ENCODE assay signal across 25 cellular contexts in genomic region chr6:109369724-109370123, GRCh38. TPM values are rescaled to one million over a fixed set of nuclear protein-coding genes. Genes with fewer than 3 reads are reported as not detected.
DNase-seq lines count a peak whose midpoint lies in the region; ATAC-seq, FAIRE-seq and TF ChIP-seq lines count a peak whose summit lies in the region.
"Had no signal": no experiment of that assay in that cellular context is flagged by ENCODE, and none has a peak within 500 bp of the region (broad histone marks: within the 10 kb centered on the region; RNA-seq: fewer than 3 reads in every experiment).

No MANE protein-coding gene starts in this region.

- H3K9me3 Mint-ChIP-seq in activated CD4-positive, alpha-beta memory T cell treated with anti-CD3 and anti-CD28 coated beads for 36 hours, result no peaks in the 10 kb centered on the region
- no peaks in the 10 kb centered on the region for H3K9me3 Mint-ChIP-seq in activated CD4-positive, alpha-beta memory T cell treated with anti-CD3 and anti-CD28 coated beads, Interleukin-2, amount 10 ng/mL, durations not matched to agents 7 days and 5 days
- H3K9me3 Mint-ChIP-seq in natural killer cell, result no peaks in the 10 kb centered on the region
- H3K9me3 Mint-ChIP-seq: H9 had no signal

- 97% methylated on average over 5 of the region's 5 CpGs for WGBS in HepG2 (ENCODE audit: low lambda C conversion rate)
- 77% methylated on average over 5 of the region's 5 CpGs for WGBS in right lobe of liver (ENCODE audit: insufficient coverage, low coverage, low lambda C conversion rate, missing lambda C conversion rate)

- H3K27ac ChIP-seq in HepG2 (ENCODE audit: extremely low read length, insufficient read depth, low read length) (no peak overlapping the region), right lobe of liver (no peak overlapping the region), colonic mucosa (no peak overlapping the region)
- H3K27ac ChIP-seq: GM23248, KMS-11, PC-9, SJCRH30 had no signal

- BruUV-seq in HepG2 (replicated peaks; lab: Mats Ljungman, UMichigan), result no TSS peak

- no peaks in the 10 kb centered on the region for H3K4me1 ChIP-seq in HepG2 (ENCODE audit: insufficient read depth, low read length)
- H3K4me1 ChIP-seq in right lobe of liver, result peaks cover 0 to 10% (median 0%) of the 10 kb centered on the region in 4 donors
- H3K4me1 ChIP-seq in colonic mucosa, result no peaks in the 10 kb centered on the region
- H3K4me1 ChIP-seq: SJCRH30 had no signal

- no peak for FAIRE-seq in HepG2 (lab: Jason Lieb, UNC)
- FAIRE-seq: GM12891, HTR-8/SVneo had no signal

- no peak for DNase-seq in activated CD4-positive, alpha-beta memory T cell treated with anti-CD3 and anti-CD28 coated beads for 36 hours
- no peak for DNase-seq in activated CD4-positive, alpha-beta memory T cell treated with anti-CD3 and anti-CD28 coated beads, Interleukin-2, amount 10 ng/mL, durations not matched to agents 7 days and 5 days
- DNase-seq in HepG2 (ENCODE audit: low spot score), result no peak
- DNase-seq in right lobe of liver, result no peak
- DNase-seq in natural killer cell, result no peak
- no peak for DNase-seq in colonic mucosa
- DNase-seq: 8988T, Calu3, DMS79 treated with DMSO at 0.1 percent for 48 hours, GF-D8, GM23248, H9, NCI-H1048, NCI-H1417, NCI-H1694, NCI-H2029 treated with DMSO at 0.1 percent for 48 hours, NCI-H446 treated with DMSO at 0.1 percent for 48 hours, NCI-H526, PC-9, SJCRH30 had no signal

- H3K27me3 ChIP-seq in HepG2 (ENCODE audit: control insufficient read depth in 1 of 2, insufficient read depth in 2 of 2, low read length in 2 of 2) (no peaks in the 10 kb centered on the region), right lobe of liver (no peaks in the 10 kb centered on the region), colonic mucosa (no peaks in the 10 kb centered on the region)
- H3K27me3 ChIP-seq: SJCRH30 had no signal

- H3K36me3 ChIP-seq in HepG2 (replicated peaks in 1 of 2; ENCODE audit: control insufficient read depth in 1 of 2, insufficient read depth in 2 of 2, low read length in 2 of 2) (peaks cover 13 to 79% of the 10 kb centered on the region in 2 experiments), right lobe of liver (peaks cover 0 to 68% (median 18%) of the 10 kb centered on the region in 4 donors), colonic mucosa (peaks cover 24% of the 10 kb centered on the region)

- no peak for TF ChIP-seq POLR2A in HepG2 (IDR thresholded peaks at IDR 0.05; ENCODE audit: insufficient read depth in 1 of 2, low read depth in 2 of 2, low read length in 2 of 2)
- TF ChIP-seq POLR2A in right lobe of liver (IDR thresholded peaks at IDR 0.05), result no peak

- H3K79me2 ChIP-seq in HepG2 (ENCODE audit: insufficient read depth, low read length), result peaks cover 3% of the 10 kb centered on the region

- H3K36me3 Mint-ChIP-seq in activated CD4-positive, alpha-beta memory T cell treated with anti-CD3 and anti-CD28 coated beads for 36 hours, result peaks cover 68% of the 10 kb centered on the region
- peaks cover 79% of the 10 kb centered on the region for H3K36me3 Mint-ChIP-seq in activated CD4-positive, alpha-beta memory T cell treated with anti-CD3 and anti-CD28 coated beads, Interleukin-2, amount 10 ng/mL, durations not matched to agents 7 days and 5 days (ENCODE audit: low read depth)
- peaks cover 24% of the 10 kb centered on the region for H3K36me3 Mint-ChIP-seq in natural killer cell

- H2AFZ ChIP-seq in HepG2 (ENCODE audit: low read length), result no peak overlapping the region
- H2AFZ ChIP-seq: GM23248, PC-9 had no signal

- no peak overlapping the region for H3K4me3 Mint-ChIP-seq in activated CD4-positive, alpha-beta memory T cell treated with anti-CD3 and anti-CD28 coated beads for 36 hours
- no peak overlapping the region for H3K4me3 Mint-ChIP-seq in activated CD4-positive, alpha-beta memory T cell treated with anti-CD3 and anti-CD28 coated beads, Interleukin-2, amount 10 ng/mL, durations not matched to agents 7 days and 5 days
- no peak overlapping the region for H3K4me3 Mint-ChIP-seq in natural killer cell
- H3K4me3 Mint-ChIP-seq: H9 had no signal

- H3K27ac Mint-ChIP-seq in activated CD4-positive, alpha-beta memory T cell treated with anti-CD3 and anti-CD28 coated beads for 36 hours, result peak overlapping the region; percentile 54
- H3K27ac Mint-ChIP-seq in activated CD4-positive, alpha-beta memory T cell treated with anti-CD3 and anti-CD28 coated beads, Interleukin-2, amount 10 ng/mL, durations not matched to agents 7 days and 5 days, result no peak overlapping the region
- H3K27ac Mint-ChIP-seq in natural killer cell, result peak overlapping the region; percentile 23 to 79

- no peak overlapping the region for H3K4me3 ChIP-seq in HepG2 (replicated peaks in 1 of 3; ENCODE audit: insufficient read depth in 1 of 3, low read depth in 2 of 3, low read length in 3 of 3)
- no peak overlapping the region for H3K4me3 ChIP-seq in right lobe of liver
- no peak overlapping the region for H3K4me3 ChIP-seq in colonic mucosa
- H3K4me3 ChIP-seq: GM23248, PC-9, SJCRH30 had no signal

- intact Hi-C loops in activated CD4-positive, alpha-beta memory T cell treated with anti-CD3 and anti-CD28 coated beads for 36 hours (cut with micrococcal nuclease), result no loop called here
- intact Hi-C loops in HepG2 (cut with micrococcal nuclease; ENCODE audit: unreplicated experiment), result no loop called here
- intact Hi-C loops in right lobe of liver (cut with DNase I), result no loop called here
- intact Hi-C loops in natural killer cell (cut with micrococcal nuclease), result no loop called here
- intact Hi-C loops in colonic mucosa (cut with DNase I), result no loop called here

- H3K27me3 Mint-ChIP-seq in activated CD4-positive, alpha-beta memory T cell treated with anti-CD3 and anti-CD28 coated beads for 36 hours, result no peaks in the 10 kb centered on the region
- no peaks in the 10 kb centered on the region for H3K27me3 Mint-ChIP-seq in activated CD4-positive, alpha-beta memory T cell treated with anti-CD3 and anti-CD28 coated beads, Interleukin-2, amount 10 ng/mL, durations not matched to agents 7 days and 5 days
- H3K27me3 Mint-ChIP-seq in natural killer cell (ENCODE audit: low read depth in 2 of 2), result no peaks in the 10 kb centered on the region

- in situ Hi-C loops in HepG2 (cut with HindIII; ENCODE audit: extremely low pct_ligation_motif_present, low pct_unique_long_range_greater_than_20kb), result no loop called here

- H3K4me1 Mint-ChIP-seq in activated CD4-positive, alpha-beta memory T cell treated with anti-CD3 and anti-CD28 coated beads for 36 hours (ENCODE audit: low read depth), result peaks cover 48% of the 10 kb centered on the region
- peaks cover 49% of the 10 kb centered on the region for H3K4me1 Mint-ChIP-seq in activated CD4-positive, alpha-beta memory T cell treated with anti-CD3 and anti-CD28 coated beads, Interleukin-2, amount 10 ng/mL, durations not matched to agents 7 days and 5 days
- H3K4me1 Mint-ChIP-seq in natural killer cell, result peaks cover 47 to 71% of the 10 kb centered on the region in 2 donors
- H3K4me1 Mint-ChIP-seq: H9 had no signal

- TF ChIP-seq RAD21 in HepG2 (CRISPR knock-in tag; IDR thresholded peaks at IDR 0.05), result no peak

- H3K9ac ChIP-seq in HepG2 (ENCODE audit: insufficient read depth, low read depth, low read length), result no peak overlapping the region
- H3K9ac ChIP-seq in colonic mucosa (ENCODE audit: low read depth in 2 of 2, low read length in 2 of 2), result no peak overlapping the region
- H3K9ac ChIP-seq: GM23248, KMS-11 had no signal

- ATAC-seq in HepG2 (no peak), right lobe of liver (no peak), natural killer cell (no peak), GM19328 (IDR thresholded peaks at IDR 0.05; ENCODE audit: unreplicated experiment) (no peak)
- ATAC-seq: Right ventricle myocardium inferior had no signal

- peaks cover 4% of the 10 kb centered on the region; the same call in 1 of the 2 replicates for H4K20me1 ChIP-seq in HepG2 (ENCODE audit: insufficient read depth, low read length)

- H3K9me3 ChIP-seq in HepG2 (ENCODE audit: low read length), result no peaks in the 10 kb centered on the region
- H3K9me3 ChIP-seq in right lobe of liver, result no peaks in the 10 kb centered on the region
- no peaks in the 10 kb centered on the region for H3K9me3 ChIP-seq in colonic mucosa
- H3K9me3 ChIP-seq: SJCRH30 had no signal

- H3K4me2 ChIP-seq in HepG2 (ENCODE audit: low read depth, low read length), result no peak overlapping the region
- H3K4me2 ChIP-seq: KMS-11, PC-9 had no signal

- POLR2A ChIA-PET in activated CD4-positive, alpha-beta memory T cell treated with anti-CD3 and anti-CD28 coated beads for 36 hours (lab: Charles Lee), result interaction anchor here (1.1 to 5.6 kb wide), 3 partner anchors 10 to 58 kb away, joined by 4 to 111 read pairs (median 5); partner anchors contain the start of gene CD164
- POLR2A ChIA-PET in activated CD4-positive, alpha-beta memory T cell treated with anti-CD3 and anti-CD28 coated beads, Interleukin-2, amount 10 ng/mL, durations not matched to agents 7 days and 5 days (lab: Charles Lee), result interaction anchor here (1.1 to 5.9 kb wide), 5 partner anchors 10 to 447 kb away, joined by 3 to 132 read pairs (median 6); partner anchors contain the start of genes CD164, CEP57L1 and SESN1
- POLR2A ChIA-PET in HepG2 (lab: Yijun Ruan, JAX), result interaction anchor here (1.4 to 2.0 kb wide), 2 partner anchors 12 to 14 kb away, joined by 5 to 9 read pairs; partner anchors contain the start of gene CD164

- TF ChIP-seq CTCF in HepG2 (CRISPR knock-in tag; IDR thresholded peaks at IDR 0.05) (no peak), right lobe of liver (IDR thresholded peaks at IDR 0.05) (no peak), natural killer cell (IDR thresholded peaks at IDR 0.05) (no peak), colonic mucosa (IDR thresholded peaks at IDR 0.05) (no peak)

- CTCF ChIA-PET in activated CD4-positive, alpha-beta memory T cell treated with anti-CD3 and anti-CD28 coated beads for 36 hours (lab: Charles Lee), result interaction anchor here (1.8 to 5.3 kb wide), 2 partner anchors 14 to 182 kb away, joined by 11 to 48 read pairs; partner anchors contain the start of gene CD164
- CTCF ChIA-PET in activated CD4-positive, alpha-beta memory T cell treated with anti-CD3 and anti-CD28 coated beads, Interleukin-2, amount 10 ng/mL, durations not matched to agents 7 days and 5 days (lab: Charles Lee), result interaction anchor here (1.2 kb wide), 1 partner anchor 13 kb away, joined by 3 read pairs; the partner anchor contains the start of gene CD164
- CTCF ChIA-PET in HepG2 (lab: Yijun Ruan, JAX; ENCODE audit: low intra/inter-chr PET ratio, low total read pairs), result no interaction called here

- TF ChIP-seq EP300 in HepG2 (IDR thresholded peaks at IDR 0.05; ENCODE audit: low read depth in 2 of 2, low read length in 2 of 2), result no peak
- TF ChIP-seq EP300 in HepG2 (CRISPR knock-in tag; IDR thresholded peaks at IDR 0.05; ENCODE audit: borderline replicate concordance), result no peak

RNA-seq across cellular contexts. Expression of gene CD164, which starts 12.5 kb away (rescaled TPM):
- total RNA-seq in activated CD4-positive, alpha-beta memory T cell treated with anti-CD3 and anti-CD28 coated beads for 36 hours, result 100 to 1,000 TPM; 223 to 229 TPM
- 100 to 1,000 TPM; 354 to 370 TPM for total RNA-seq in activated CD4-positive, alpha-beta memory T cell treated with anti-CD3 and anti-CD28 coated beads, Interleukin-2, amount 10 ng/mL, durations not matched to agents 7 days and 5 days
- 148 and 222 TPM in 2 replicates for total RNA-seq in HepG2 (2016; rRNA removed; fragmentation: Illumina TruSeq; extraction: Trizol)
- total RNA-seq in HepG2 (2016; cell fraction: cytosol; rRNA removed; fragmentation: Illumina TruSeq; extraction: Trizol; ENCODE audit: low read depth), result 22.2 and 25.0 TPM in 2 replicates
- total RNA-seq in HepG2 (2016; cell fraction: insoluble cytoplasmic fraction; rRNA removed; fragmentation: Illumina TruSeq; extraction: Trizol), result 152 and 227 TPM in 2 replicates
- total RNA-seq in HepG2 (2016; cell fraction: membrane; rRNA removed; fragmentation: Illumina TruSeq; extraction: Trizol), result 57.9 and 68.8 TPM in 2 replicates
- 217 and 244 TPM in 2 replicates for total RNA-seq in HepG2 (2016; cell fraction: nucleus; rRNA removed; fragmentation: Illumina TruSeq; extraction: Trizol)
- 257 and 293 TPM in 2 replicates for polyA plus RNA-seq in HepG2 (2011; rRNA removed)
- 113 and 156 TPM in 2 replicates for polyA plus RNA-seq in HepG2 (2011; cell fraction: cytosol; rRNA removed)
- 72.2 and 82.4 TPM in 2 replicates for polyA plus RNA-seq in HepG2 (2011; cell fraction: nucleus; rRNA removed)
- polyA plus RNA-seq in HepG2 (2012), result 167 and 201 TPM in 2 replicates
- 20.0 and 22.1 TPM in 2 replicates for polyA plus RNA-seq in HepG2 (2016; cell fraction: cytosol; fragmentation: Illumina TruSeq; extraction: Trizol; ENCODE audit: low read depth)
- 148 and 155 TPM in 2 replicates for polyA plus RNA-seq in HepG2 (2016; cell fraction: insoluble cytoplasmic fraction; fragmentation: Illumina TruSeq; extraction: Trizol; ENCODE audit: low read depth)
- 45.6 and 50.4 TPM in 2 replicates for polyA plus RNA-seq in HepG2 (2016; cell fraction: membrane; fragmentation: Illumina TruSeq; extraction: Trizol; ENCODE audit: low read depth)
- polyA plus RNA-seq in HepG2 (2016; cell fraction: nucleus; fragmentation: Illumina TruSeq; extraction: Trizol; ENCODE audit: insufficient read depth, low read depth), result 320 and 334 TPM in 2 replicates
- polyA minus RNA-seq in HepG2 (2011; rRNA and poly(A)+ RNA removed; ENCODE audit: low replicate concordance), result 273 and 666 TPM in 2 replicates
- 269 and 278 TPM in 2 replicates for polyA minus RNA-seq in HepG2 (2011; cell fraction: cytosol; rRNA and poly(A)+ RNA removed)
- 158 and 165 TPM in 2 replicates for polyA minus RNA-seq in HepG2 (2011; cell fraction: nucleus; rRNA and poly(A)+ RNA removed)
- total RNA-seq in right lobe of liver, result 100 to 1,000 TPM; 113 to 173 (median 150) TPM
- total RNA-seq in natural killer cell, result 100 to 1,000 TPM; 352 to 457 (median 427) TPM
- 100 to 1,000 TPM; 420 to 621 TPM for total RNA-seq in colonic mucosa
